15 cellular contexts compared by ENCODE assay signal in the genomic region with DNA sequence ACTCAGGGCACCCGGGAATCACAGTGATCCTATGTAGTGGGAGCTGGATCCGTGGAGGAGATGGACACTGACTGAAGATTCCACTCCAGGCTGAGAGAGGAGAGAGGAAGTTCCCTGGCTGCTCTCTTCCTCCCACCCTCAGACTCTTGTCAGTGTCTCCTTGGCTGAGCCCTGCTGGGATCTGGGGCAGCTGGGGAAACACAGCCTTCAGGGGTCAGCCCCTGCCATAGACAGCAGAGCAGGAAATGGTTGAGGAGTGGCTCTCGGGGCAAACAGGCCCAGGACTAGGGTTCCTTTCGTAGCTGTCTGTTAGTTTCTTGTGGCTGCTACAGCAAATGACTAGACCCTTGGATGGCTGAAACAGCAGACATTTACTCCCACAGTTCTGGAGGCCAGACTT.
A peak's percentile ranks its signal among the peaks of the same experiment; 100 is the strongest.
DNase-seq lines count a peak whose midpoint lies in the region; ATAC-seq and TF ChIP-seq lines count a peak whose summit lies in the region.
"Had no signal": no experiment of that assay in that cellular context is flagged by ENCODE, and none has a peak within 500 bp of the region (broad histone marks: within the 10 kb centered on the region; RNA-seq: fewer than 3 reads in every experiment).

No MANE protein-coding gene starts in this region.

- no peaks in the 10 kb centered on the region for H3K79me2 ChIP-seq in GM23338 (replicated peaks; ENCODE audit: insufficient read depth)

- H3K27me3 ChIP-seq in endodermal cell (ENCODE audit: control insufficient read depth, insufficient read depth, low read length, poor library complexity, severe bottlenecking), result no peaks in the 10 kb centered on the region
- no peaks in the 10 kb centered on the region for H3K27me3 ChIP-seq in GM23338 (ENCODE audit: insufficient read depth)
- H3K27me3 ChIP-seq: BLaER1 treated with 17β-estradiol and CSF1 and Interleukin-3, amounts not matched to agents 10 nM and 100 nM had no signal

- H3K9me3 Mint-ChIP-seq in activated naive CD8-positive, alpha-beta T cell treated with anti-CD3 and anti-CD28 coated beads, Interleukin-2, amount 50 U/mL, for 24 hours, result no peaks in the 10 kb centered on the region
- H3K9me3 Mint-ChIP-seq in activated naive CD8-positive, alpha-beta T cell treated with anti-CD3 and anti-CD28 coated beads for 36 hours, result peaks cover 3% of the 10 kb centered on the region
- H3K9me3 Mint-ChIP-seq in endodermal cell (no peaks in the 10 kb centered on the region), nephron progenitor cell (no peaks in the 10 kb centered on the region), GM23338 (0 out of 3 replicates have a peak, but pooled peaks cover 2% of the 10 kb centered on the region)
- H3K9me3 Mint-ChIP-seq: HFFc6 had no signal

- WGBS in endodermal cell (ENCODE audit: insufficient coverage in 1 of 2, insufficient read length in 1 of 2), 2 experiments, result 92 to 96% methylated on average over 2 to 4 of the region's 4 CpGs

- no peak overlapping the region for H3K4me2 ChIP-seq in GM23338

- H3K36me3 ChIP-seq in endodermal cell (ENCODE audit: control insufficient read depth, insufficient read depth, low read length) (no peaks in the 10 kb centered on the region), GM23338 (ENCODE audit: insufficient read depth) (no peaks in the 10 kb centered on the region)
- H3K36me3 ChIP-seq: BLaER1 treated with 17β-estradiol and CSF1 and Interleukin-3, amounts not matched to agents 10 nM and 100 nM; HAP-1 had no signal

- TF ChIP-seq CTCF in endodermal cell (conservative IDR thresholded peaks at IDR 0.05) (no peak), nephron progenitor cell (IDR thresholded peaks at IDR 0.05) (no peak), GM23338 (conservative IDR thresholded peaks at IDR 0.05; ENCODE audit: low read depth in 2 of 2) (no peak)

- H2AFZ ChIP-seq in GM23338, result no peak overlapping the region

- no peaks in the 10 kb centered on the region for H3K4me1 Mint-ChIP-seq in activated naive CD8-positive, alpha-beta T cell treated with anti-CD3 and anti-CD28 coated beads, Interleukin-2, amount 50 U/mL, for 24 hours
- H3K4me1 Mint-ChIP-seq in activated naive CD8-positive, alpha-beta T cell treated with anti-CD3 and anti-CD28 coated beads for 36 hours, result no peaks in the 10 kb centered on the region
- H3K4me1 Mint-ChIP-seq in endodermal cell (peaks cover 51% of the 10 kb centered on the region), nephron progenitor cell (peaks cover 92% of the 10 kb centered on the region), GM23338 (peaks cover 20% of the 10 kb centered on the region)
- H3K4me1 Mint-ChIP-seq: CD4-positive, CD25-positive, alpha-beta regulatory T cell had no signal

- H3K4me3 ChIP-seq in endodermal cell (ENCODE audit: low read length) (no peak overlapping the region), GM23338 (no peak overlapping the region)
- H3K4me3 ChIP-seq: BLaER1 treated with 17β-estradiol and CSF1 and Interleukin-3, amounts not matched to agents 10 nM and 100 nM; GM12878; HAP-1 had no signal

- no peak overlapping the region for H3K4me3 Mint-ChIP-seq in activated naive CD8-positive, alpha-beta T cell treated with anti-CD3 and anti-CD28 coated beads, Interleukin-2, amount 50 U/mL, for 24 hours
- no peak overlapping the region for H3K4me3 Mint-ChIP-seq in activated naive CD8-positive, alpha-beta T cell treated with anti-CD3 and anti-CD28 coated beads for 36 hours
- H3K4me3 Mint-ChIP-seq in endodermal cell (no peak overlapping the region), nephron progenitor cell (peak overlapping the region; percentile 32), GM23338 (no peak overlapping the region)
- H3K4me3 Mint-ChIP-seq: CD4-positive, CD25-positive, alpha-beta regulatory T cell; HFFc6 had no signal

- no peaks in the 10 kb centered on the region for H3K9me2 ChIP-seq in GM23338 (ENCODE audit: insufficient read depth)

- ATAC-seq in activated naive CD8-positive, alpha-beta T cell treated with anti-CD3 and anti-CD28 coated beads, Interleukin-2, amount 50 U/mL, for 24 hours, result peak; percentile 6
- ATAC-seq in GM23338, result no peak
- ATAC-seq: GM12878 had no signal

- DNase-seq in activated naive CD8-positive, alpha-beta T cell treated with anti-CD3 and anti-CD28 coated beads, Interleukin-2, amount 50 U/mL, for 24 hours, result no peak
- DNase-seq in activated naive CD8-positive, alpha-beta T cell treated with anti-CD3 and anti-CD28 coated beads for 36 hours, result no peak
- DNase-seq in endodermal cell (no peak), nephron progenitor cell (no peak), GM23338 (ENCODE audit: low spot score) (no peak), AML-193 (lab: John Stamatoyannopoulos, UW) (no peak), GM19240 (ENCODE audit: insufficient read length, low spot score) (no peak)
- DNase-seq: 8988T; CD4-positive, CD25-positive, alpha-beta regulatory T cell; GOT3; HFFc6 had no signal

- H3K27me3 Mint-ChIP-seq in activated naive CD8-positive, alpha-beta T cell treated with anti-CD3 and anti-CD28 coated beads, Interleukin-2, amount 50 U/mL, for 24 hours, result no peaks in the 10 kb centered on the region
- no peaks in the 10 kb centered on the region for H3K27me3 Mint-ChIP-seq in activated naive CD8-positive, alpha-beta T cell treated with anti-CD3 and anti-CD28 coated beads for 36 hours
- H3K27me3 Mint-ChIP-seq in endodermal cell (ENCODE audit: insufficient read depth) (no peaks in the 10 kb centered on the region), nephron progenitor cell (ENCODE audit: low read depth, poor library complexity) (peaks cover 4% of the 10 kb centered on the region), GM23338 (ENCODE audit: insufficient read depth, low read depth, poor library complexity) (peaks cover 2% of the 10 kb centered on the region)
- H3K27me3 Mint-ChIP-seq: CD4-positive, CD25-positive, alpha-beta regulatory T cell had no signal

- H4K20me1 ChIP-seq in GM23338 (replicated peaks; ENCODE audit: insufficient read depth), result no peaks in the 10 kb centered on the region
- H4K20me1 ChIP-seq: BLaER1 treated with 17β-estradiol and CSF1 and Interleukin-3, amounts not matched to agents 10 nM and 100 nM had no signal

- no peaks in the 10 kb centered on the region for H3K9me3 ChIP-seq in endodermal cell (ENCODE audit: control insufficient read depth, low read length)
- H3K9me3 ChIP-seq: HAP-1 had no signal

- no peaks in the 10 kb centered on the region for H3F3A ChIP-seq in GM23338 (replicated peaks; ENCODE audit: low read depth)

- H3K27ac Mint-ChIP-seq in activated naive CD8-positive, alpha-beta T cell treated with anti-CD3 and anti-CD28 coated beads, Interleukin-2, amount 50 U/mL, for 24 hours, result no peak overlapping the region
- H3K27ac Mint-ChIP-seq in activated naive CD8-positive, alpha-beta T cell treated with anti-CD3 and anti-CD28 coated beads for 36 hours, result no peak overlapping the region
- H3K27ac Mint-ChIP-seq in endodermal cell (peak overlapping the region; percentile 65), nephron progenitor cell (peak overlapping the region; percentile 89), GM23338 (no peak overlapping the region)
- H3K27ac Mint-ChIP-seq: CD4-positive, CD25-positive, alpha-beta regulatory T cell; HFFc6 had no signal

- H3K36me3 Mint-ChIP-seq in activated naive CD8-positive, alpha-beta T cell treated with anti-CD3 and anti-CD28 coated beads, Interleukin-2, amount 50 U/mL, for 24 hours (ENCODE audit: low read depth), result no peaks in the 10 kb centered on the region
- peaks cover 5% of the 10 kb centered on the region for H3K36me3 Mint-ChIP-seq in activated naive CD8-positive, alpha-beta T cell treated with anti-CD3 and anti-CD28 coated beads for 36 hours
- H3K36me3 Mint-ChIP-seq in endodermal cell (ENCODE audit: low read depth) (peaks cover 5% of the 10 kb centered on the region), nephron progenitor cell (ENCODE audit: low read depth) (peaks cover 5% of the 10 kb centered on the region), GM23338 (ENCODE audit: low read depth) (0 out of 3 replicates have a peak, but pooled peaks cover 4% of the 10 kb centered on the region)

- H3K4me1 ChIP-seq in endodermal cell (ENCODE audit: control insufficient read depth, insufficient read depth, low read length), result peaks cover 34% of the 10 kb centered on the region
- peaks cover 15% of the 10 kb centered on the region for H3K4me1 ChIP-seq in GM23338 (ENCODE audit: insufficient read depth)
- H3K4me1 ChIP-seq: HAP-1 had no signal

- no peak overlapping the region for H3K9ac ChIP-seq in endodermal cell (ENCODE audit: extremely low read depth, low read length, poor library complexity, severe bottlenecking)
- H3K9ac ChIP-seq: BLaER1 treated with 17β-estradiol and CSF1 and Interleukin-3, amounts not matched to agents 10 nM and 100 nM had no signal

- no peak overlapping the region for H3K27ac ChIP-seq in endodermal cell (ENCODE audit: low read depth, low read length)
- no peak overlapping the region for H3K27ac ChIP-seq in GM23338 (ENCODE audit: low read depth)
- H3K27ac ChIP-seq: BLaER1 treated with 17β-estradiol and CSF1 and Interleukin-3, amounts not matched to agents 10 nM and 100 nM; HL-60 had no signal

TF ChIP-seq in GM23338, 12 proteins besides CTCF, POLR2A, EP300 and RAD21 (continues in another document):
- TF ChIP-seq ZNF331 (CRISPR knock-in tag; IDR thresholded peaks at IDR 0.05; ENCODE audit: low read depth) (no peak), EZH2phosphoT487 (IDR thresholded peaks at IDR 0.05; ENCODE audit: unreplicated experiment) (no peak), POLR2AphosphoS5 (IDR thresholded peaks at IDR 0.05; ENCODE audit: low read depth) (no peak), ZNF114 (CRISPR knock-in tag; IDR thresholded peaks at IDR 0.05) (no peak), STAT1 (IDR thresholded peaks at IDR 0.05; ENCODE audit: unreplicated experiment) (no peak)

Comparison
In these comparisons a context has a peak if more than half of its experiments do, and no peak if none do; other contexts are left out.
1. H3K27ac Mint-ChIP-seq: peak in endodermal cell (single experiment) and nephron progenitor cell (single experiment); none in activated naive CD8-positive, alpha-beta T cell treated with anti-CD3 and anti-CD28 coated beads, Interleukin-2, amount 50 U/mL, for 24 hours (single experiment), activated naive CD8-positive, alpha-beta T cell treated with anti-CD3 and anti-CD28 coated beads for 36 hours (single experiment) and GM23338 (single experiment).